Comparison of ENCODE assay signal across 8 cellular contexts in genomic region chr2:55511508-55512124, GRCh38.
DNase-seq lines count a peak whose midpoint lies in the region; ATAC-seq, FAIRE-seq and TF ChIP-seq lines count a peak whose summit lies in the region.

No MANE protein-coding gene starts in this region.

- no peak overlapping the region for H3K4me3 ChIP-seq in iPS DF 6.9 (ENCODE audit: low read length)

- H3K4me1 ChIP-seq in iPS DF 6.9 (ENCODE audit: control insufficient read depth, insufficient read depth, low read length), result no peaks in the 10 kb centered on the region

- TF ChIP-seq POLR2A in GM18505 (IDR thresholded peaks at IDR 0.05; ENCODE audit: borderline replicate concordance, extremely low read depth, insufficient read depth, insufficient read length), result no peak

- no peaks in the 10 kb centered on the region for H3K27me3 ChIP-seq in iPS DF 6.9 (ENCODE audit: control insufficient read depth, insufficient read depth, low read length)

- no peak for ATAC-seq in HG03039 (IDR thresholded peaks at IDR 0.05; ENCODE audit: unreplicated experiment)
- no peak for ATAC-seq in GM18505 (IDR thresholded peaks at IDR 0.05; ENCODE audit: unreplicated experiment)

- no CpG with 5 or more reads among the region's 7 CpGs for WGBS in iPS DF 6.9 (ENCODE audit: insufficient coverage, insufficient read length)

- no peaks in the 10 kb centered on the region for H3K36me3 ChIP-seq in iPS DF 6.9 (ENCODE audit: control insufficient read depth, insufficient read depth, low read length)

- no peaks in the 10 kb centered on the region for H3K9me3 ChIP-seq in iPS DF 6.9 (ENCODE audit: control insufficient read depth, insufficient read depth, low read length)

- no peak for FAIRE-seq in GM19239 (lab: Jason Lieb, UNC)

- DNase-seq in AG08396 (ENCODE audit: low spot score) (peak; percentile 29), HK-2 (ENCODE audit: unreplicated experiment) (peak; percentile 19), SHP77 (lab: John Stamatoyannopoulos, UW) (peak; percentile 69 to 85), iPS DF 6.9 (ENCODE audit: low read depth, low spot score) (peak; percentile 33), GM19239 (ENCODE audit: insufficient read length, low spot score) (no peak), OCI-M2 (lab: John Stamatoyannopoulos, UW; ENCODE audit: unreplicated experiment) (no peak)

- H3K27ac ChIP-seq in iPS DF 6.9 (ENCODE audit: low read length), result no peak overlapping the region

Comparison
In these comparisons a context has a peak if more than half of its experiments do, and no peak if none do; other contexts are left out.
1. DNase-seq: peak in AG08396 (single experiment), HK-2 (single experiment), SHP77 (2 of 2) and iPS DF 6.9 (single experiment); none in GM19239 (single experiment) and OCI-M2 (single experiment).